Comparison of ENCODE assay signal across 8 cellular contexts in the genomic region with DNA sequence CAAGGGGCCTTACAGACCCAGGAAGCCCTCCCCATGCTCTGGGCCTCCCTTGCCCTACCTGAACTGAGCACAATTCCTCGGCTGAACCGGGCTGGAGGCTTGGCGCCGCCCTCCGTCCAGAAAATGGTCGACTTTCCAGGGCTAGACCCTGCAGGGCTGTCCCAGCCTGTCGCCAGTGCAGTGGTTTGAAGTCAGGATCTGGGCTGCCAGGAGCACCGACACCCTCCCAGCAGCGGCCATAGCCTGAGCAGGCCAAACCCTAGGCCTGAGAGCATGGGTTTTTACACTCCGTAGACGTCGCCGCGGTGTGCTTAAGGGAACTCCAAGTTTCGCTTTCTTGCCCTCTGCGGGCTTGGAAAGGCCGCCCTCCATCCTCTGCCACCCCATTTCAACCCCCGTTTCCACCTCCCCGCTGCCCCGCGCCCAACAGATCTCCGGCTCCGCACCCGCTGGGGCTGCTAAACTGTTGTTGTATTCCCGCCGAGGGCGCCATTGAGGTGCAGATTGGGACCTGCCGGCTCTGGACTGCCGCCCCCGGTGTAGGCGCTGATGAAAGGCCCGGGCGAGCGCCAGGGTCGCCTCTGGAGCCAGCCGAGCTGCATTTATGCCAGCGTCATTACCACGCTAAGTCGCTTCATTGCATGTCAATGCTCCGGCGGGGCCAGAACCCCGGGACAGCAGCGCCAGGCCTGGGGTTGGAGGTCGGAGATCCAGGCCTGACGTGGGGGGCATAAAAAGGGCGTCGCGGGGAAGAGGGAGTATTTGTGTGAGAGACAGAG. TPM values are rescaled to one million over a fixed set of nuclear protein-coding genes. Genes with fewer than 3 reads are reported as not detected.
A peak's percentile ranks its signal among the peaks of the same experiment; 100 is the strongest.
DNase-seq lines count a peak whose midpoint lies in the region; ATAC-seq lines count a peak whose summit lies in the region.

No MANE protein-coding gene starts in this region.

- no peak overlapping the region for H3K4me3 Mint-ChIP-seq in activated CD8-positive, alpha-beta memory T cell treated with anti-CD3 and anti-CD28 coated beads, Interleukin-2, amount 10 ng/mL, durations not matched to agents 7 days and 5 days
- peak overlapping the region; percentile 17 for H3K4me3 Mint-ChIP-seq in activated T-helper 1 cell treated with anti-CD3 and anti-CD28 coated beads, Interleukin-12 subunit alpha, Interleukin-12 subunit beta, Interleukin-2, Interleukin-4 antibody, amounts not matched to agents 30 ng/mL and 10 ng/mL and 1 ng/mL, durations not matched to agents 14 hours and 24 hours and 36 hours

- no peak overlapping the region for H3K27ac ChIP-seq in skeletal muscle tissue (ENCODE audit: low read depth, low read length)
- no peak overlapping the region for H3K27ac ChIP-seq in substantia nigra (ENCODE audit: low read depth, low read length, poor library complexity, severe bottlenecking)

- H3K27ac Mint-ChIP-seq in activated CD8-positive, alpha-beta memory T cell treated with anti-CD3 and anti-CD28 coated beads, Interleukin-2, amount 10 ng/mL, durations not matched to agents 7 days and 5 days = peak overlapping the region; percentile 15
- no peak overlapping the region for H3K27ac Mint-ChIP-seq in activated T-helper 1 cell treated with anti-CD3 and anti-CD28 coated beads, Interleukin-12 subunit alpha, Interleukin-12 subunit beta, Interleukin-2, Interleukin-4 antibody, amounts not matched to agents 30 ng/mL and 10 ng/mL and 1 ng/mL, durations not matched to agents 14 hours and 24 hours and 36 hours

- H3K9ac ChIP-seq in iPS-15b (ENCODE audit: low read depth, low read length) = no peak overlapping the region
- no peak overlapping the region for H3K9ac ChIP-seq in skeletal muscle tissue (ENCODE audit: low read depth in 1 of 3, low read length in 3 of 3)

- H3K9me3 ChIP-seq in iPS-15b (ENCODE audit: control insufficient read depth, insufficient read depth, low read length) = no peaks in the 10 kb centered on the region
- no peaks in the 10 kb centered on the region for H3K9me3 ChIP-seq in skeletal muscle tissue (ENCODE audit: control insufficient read depth in 3 of 3, low read length in 3 of 3)

- H3K4me3 ChIP-seq in iPS-15b (ENCODE audit: low read depth, low read length) (peak overlapping the region; percentile 46), skeletal muscle tissue (ENCODE audit: low read length in 3 of 3) (peak overlapping the region; percentile 14 to 35 (median 26))

- no peak for DNase-seq in activated CD8-positive, alpha-beta memory T cell treated with anti-CD3 and anti-CD28 coated beads, Interleukin-2, amount 10 ng/mL, durations not matched to agents 7 days and 5 days
- no peak for DNase-seq in activated CD8-positive, alpha-beta memory T cell treated with anti-CD3 and anti-CD28 coated beads, Interleukin-2, amount 50 U/mL, for 48 hours
- no peak for DNase-seq in activated T-helper 1 cell treated with anti-CD3 and anti-CD28 coated beads, Interleukin-12 subunit alpha, Interleukin-12 subunit beta, Interleukin-2, Interleukin-4 antibody, amounts not matched to agents 30 ng/mL and 10 ng/mL and 1 ng/mL, durations not matched to agents 14 hours and 24 hours and 36 hours (ENCODE audit: low spot score)
- DNase-seq in substantia nigra (lab: John Stamatoyannopoulos, UW) = no peak
- no peak for DNase-seq in NCI-H526 treated with DMSO at 0.1 percent for 48 hours (lab: John Stamatoyannopoulos, UW)

- H3K27me3 Mint-ChIP-seq in activated CD8-positive, alpha-beta memory T cell treated with anti-CD3 and anti-CD28 coated beads, Interleukin-2, amount 10 ng/mL, durations not matched to agents 7 days and 5 days = peaks cover 93% of the 10 kb centered on the region
- H3K27me3 Mint-ChIP-seq in activated T-helper 1 cell treated with anti-CD3 and anti-CD28 coated beads, Interleukin-12 subunit alpha, Interleukin-12 subunit beta, Interleukin-2, Interleukin-4 antibody, amounts not matched to agents 30 ng/mL and 10 ng/mL and 1 ng/mL, durations not matched to agents 14 hours and 24 hours and 36 hours (ENCODE audit: insufficient read depth) = peaks cover 86% of the 10 kb centered on the region

- peaks cover 13% of the 10 kb centered on the region for H3K36me3 Mint-ChIP-seq in activated CD8-positive, alpha-beta memory T cell treated with anti-CD3 and anti-CD28 coated beads, Interleukin-2, amount 10 ng/mL, durations not matched to agents 7 days and 5 days
- peaks cover 9% of the 10 kb centered on the region for H3K36me3 Mint-ChIP-seq in activated T-helper 1 cell treated with anti-CD3 and anti-CD28 coated beads, Interleukin-12 subunit alpha, Interleukin-12 subunit beta, Interleukin-2, Interleukin-4 antibody, amounts not matched to agents 30 ng/mL and 10 ng/mL and 1 ng/mL, durations not matched to agents 14 hours and 24 hours and 36 hours (ENCODE audit: low read depth)

- intact Hi-C loops in activated T-helper 1 cell treated with anti-CD3 and anti-CD28 coated beads, Interleukin-12 subunit alpha, Interleukin-12 subunit beta, Interleukin-2, Interleukin-4 antibody, amounts not matched to agents 30 ng/mL and 10 ng/mL and 1 ng/mL, durations not matched to agents 14 hours and 24 hours and 36 hours (cut with micrococcal nuclease) = no loop called here

- H3K4me1 ChIP-seq in iPS-15b (ENCODE audit: control insufficient read depth, insufficient read depth, low read length) (peaks cover 22% of the 10 kb centered on the region), skeletal muscle tissue (ENCODE audit: control insufficient read depth in 3 of 3, insufficient read depth in 3 of 3, low read length in 3 of 3) (peaks cover 28 to 35% (median 34%) of the 10 kb centered on the region in 3 donors)

- CTCF ChIA-PET in activated CD8-positive, alpha-beta memory T cell treated with anti-CD3 and anti-CD28 coated beads, Interleukin-2, amount 10 ng/mL, durations not matched to agents 7 days and 5 days (lab: Charles Lee) = no interaction called here

- no peak for ATAC-seq in activated CD8-positive, alpha-beta memory T cell treated with anti-CD3 and anti-CD28 coated beads, Interleukin-2, amount 10 ng/mL, durations not matched to agents 7 days and 5 days
- ATAC-seq in HG03469 (IDR thresholded peaks at IDR 0.05; ENCODE audit: unreplicated experiment) = no peak

- peaks cover 94% of the 10 kb centered on the region for H3K27me3 ChIP-seq in iPS-15b (ENCODE audit: control insufficient read depth, insufficient read depth, low read length)
- H3K27me3 ChIP-seq in skeletal muscle tissue (ENCODE audit: control insufficient read depth in 3 of 3, insufficient read depth in 3 of 3, low read length in 3 of 3) = peaks cover 97 to 98% (median 97%) of the 10 kb centered on the region in 3 donors

- H3K9me3 Mint-ChIP-seq in activated CD8-positive, alpha-beta memory T cell treated with anti-CD3 and anti-CD28 coated beads, Interleukin-2, amount 10 ng/mL, durations not matched to agents 7 days and 5 days (ENCODE audit: low read depth) = no peaks in the 10 kb centered on the region
- H3K9me3 Mint-ChIP-seq in activated T-helper 1 cell treated with anti-CD3 and anti-CD28 coated beads, Interleukin-12 subunit alpha, Interleukin-12 subunit beta, Interleukin-2, Interleukin-4 antibody, amounts not matched to agents 30 ng/mL and 10 ng/mL and 1 ng/mL, durations not matched to agents 14 hours and 24 hours and 36 hours = peaks cover 8% of the 10 kb centered on the region

- H3K4me1 Mint-ChIP-seq in activated CD8-positive, alpha-beta memory T cell treated with anti-CD3 and anti-CD28 coated beads, Interleukin-2, amount 10 ng/mL, durations not matched to agents 7 days and 5 days = peaks cover 14% of the 10 kb centered on the region
- H3K4me1 Mint-ChIP-seq in activated T-helper 1 cell treated with anti-CD3 and anti-CD28 coated beads, Interleukin-12 subunit alpha, Interleukin-12 subunit beta, Interleukin-2, Interleukin-4 antibody, amounts not matched to agents 30 ng/mL and 10 ng/mL and 1 ng/mL, durations not matched to agents 14 hours and 24 hours and 36 hours (ENCODE audit: low read depth) = peaks cover 15% of the 10 kb centered on the region

- H3K36me3 ChIP-seq in iPS-15b (ENCODE audit: control insufficient read depth, insufficient read depth, low read length) = no peaks in the 10 kb centered on the region
- no peaks in the 10 kb centered on the region for H3K36me3 ChIP-seq in skeletal muscle tissue (ENCODE audit: control insufficient read depth in 3 of 3, insufficient read depth in 3 of 3, low read length in 3 of 3)

RNA-seq across cellular contexts. Expression of a gene that starts 2.2 kb away (rescaled TPM):
- total RNA-seq in activated CD8-positive, alpha-beta memory T cell treated with anti-CD3 and anti-CD28 coated beads, Interleukin-2, amount 10 ng/mL, durations not matched to agents 7 days and 5 days = under 1 TPM; 0.18 to 0.21 TPM
- not detected in 2 replicates for total RNA-seq in activated T-helper 1 cell treated with anti-CD3 and anti-CD28 coated beads, Interleukin-12 subunit alpha, Interleukin-12 subunit beta, Interleukin-2, Interleukin-4 antibody, amounts not matched to agents 30 ng/mL and 10 ng/mL and 1 ng/mL, durations not matched to agents 14 hours and 24 hours and 36 hours
- total RNA-seq in skeletal muscle tissue = not detected
